2 cellular contexts compared by ENCODE assay signal in the genomic region with DNA sequence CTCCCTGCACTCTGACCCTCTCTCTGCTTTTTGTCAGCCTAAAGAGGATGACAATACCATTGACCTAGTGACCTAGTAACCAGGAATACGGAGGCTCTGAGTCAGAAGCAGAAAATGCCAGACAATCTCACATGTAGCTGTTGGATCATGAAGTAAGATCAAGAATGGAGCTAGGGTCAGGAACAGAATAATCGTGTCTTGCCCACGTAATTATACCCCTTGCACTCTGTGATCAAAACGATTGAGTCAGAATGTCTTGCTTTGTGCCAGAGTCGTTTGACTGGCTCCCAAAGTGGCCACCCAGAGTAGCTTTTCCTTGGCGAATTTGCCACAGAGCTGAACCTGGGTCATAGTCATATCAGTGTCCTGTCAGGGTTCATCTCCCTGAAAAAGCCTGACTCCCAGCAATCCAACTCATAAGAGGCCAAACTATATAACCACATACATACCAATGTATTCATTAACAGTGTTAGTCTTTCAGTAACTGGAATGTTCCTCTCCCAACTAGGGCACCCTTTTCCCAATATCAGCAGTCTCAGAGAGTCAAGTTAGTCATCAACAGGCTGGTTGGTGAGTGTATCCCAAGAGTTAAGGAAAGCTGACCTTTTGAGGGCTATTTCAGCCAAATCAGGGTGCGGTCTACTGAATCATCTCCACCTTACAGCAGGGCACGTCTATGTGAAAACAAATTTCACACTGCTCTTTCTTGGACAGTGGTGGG.
TF ChIP-seq lines count a peak whose summit lies in the region.

No MANE protein-coding gene starts in this region.

TF ChIP-seq in A549, 52 proteins besides CTCF, POLR2A, EP300 and RAD21:
- TF ChIP-seq, protein P1, sequence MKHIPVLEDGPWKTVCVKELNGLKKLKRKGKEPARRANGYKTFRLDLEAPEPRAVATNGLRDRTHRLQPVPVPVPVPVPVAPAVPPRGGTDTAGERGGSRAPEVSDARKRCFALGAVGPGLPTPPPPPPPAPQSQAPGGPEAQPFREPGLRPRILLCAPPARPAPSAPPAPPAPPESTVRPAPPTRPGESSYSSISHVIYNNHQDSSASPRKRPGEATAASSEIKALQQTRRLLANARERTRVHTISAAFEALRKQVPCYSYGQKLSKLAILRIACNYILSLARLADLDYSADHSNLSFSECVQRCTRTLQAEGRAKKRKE (CRISPR knock-in tag; IDR thresholded peaks at IDR 0.05; ENCODE audit: low read depth): no peak
- TF ChIP-seq CEBPB (IDR thresholded peaks at IDR 0.05): peak in 1 of 2 experiments; percentile 28; a peak in 1 of 4 replicates
- no peak for TF ChIP-seq ZFP36 (IDR thresholded peaks at IDR 0.05; ENCODE audit: borderline replicate concordance, partially characterized antibody)
- TF ChIP-seq HOXA7 (CRISPR knock-in tag; IDR thresholded peaks at IDR 0.05): no peak
- TF ChIP-seq KDM1A (IDR thresholded peaks at IDR 0.05; ENCODE audit: low read depth): no peak
- TF ChIP-seq GATA3 (IDR thresholded peaks at IDR 0.05; ENCODE audit: borderline replicate concordance): peak; percentile 36; the same call in 1 of the 2 replicates
- TF ChIP-seq MAFK (IDR thresholded peaks at IDR 0.05; ENCODE audit: partially characterized antibody): peak; percentile 45
- no peak for TF ChIP-seq RCOR1 (IDR thresholded peaks at IDR 0.05; ENCODE audit: low read depth, low read length)
- peak; percentile 38; the same call in 1 of the 2 replicates for TF ChIP-seq MAX (IDR thresholded peaks at IDR 0.05)
- no peak for TF ChIP-seq FOXS1 (CRISPR knock-in tag; IDR thresholded peaks at IDR 0.05)
- no peak for TF ChIP-seq RNF2 (IDR thresholded peaks at IDR 0.05; ENCODE audit: borderline replicate concordance, low read depth)
- 0 out of 2 replicates have a peak, but pooled peaks have one; percentile 26 for TF ChIP-seq FOSL2 (IDR thresholded peaks at IDR 0.05)
- TF ChIP-seq FOSL2 (CRISPR knock-in tag; IDR thresholded peaks at IDR 0.05): peak; percentile 72
- no peak for TF ChIP-seq HEYL (CRISPR knock-in tag; IDR thresholded peaks at IDR 0.05)
- peak; percentile 42 for TF ChIP-seq JUNB (IDR thresholded peaks at IDR 0.05)
- no peak for TF ChIP-seq ZC3H11A (IDR thresholded peaks at IDR 0.05)
- no peak for TF ChIP-seq SMC3 (IDR thresholded peaks at IDR 0.05)
- TF ChIP-seq KDM5A (IDR thresholded peaks at IDR 0.05): no peak
- TF ChIP-seq JUN (IDR thresholded peaks at IDR 0.05): no peak
- no peak for TF ChIP-seq BHLHE40 (IDR thresholded peaks at IDR 0.05; ENCODE audit: low read depth, low read length)
- TF ChIP-seq EHF (CRISPR knock-in tag; IDR thresholded peaks at IDR 0.05): no peak

TF ChIP-seq in K562, 482 proteins besides CTCF, POLR2A, EP300 and RAD21:
- TF ChIP-seq FOSL1 (tag; conservative IDR thresholded peaks at IDR 0.05) (peak; percentile 49), KLF13 (tag; IDR thresholded peaks at IDR 0.05; ENCODE audit: borderline replicate concordance, low read depth) (no peak), L3MBTL2 (IDR thresholded peaks at IDR 0.05) (no peak), MAFF (IDR thresholded peaks at IDR 0.05; ENCODE audit: low read length) (no peak)
- TF ChIP-seq, protein P2, sequence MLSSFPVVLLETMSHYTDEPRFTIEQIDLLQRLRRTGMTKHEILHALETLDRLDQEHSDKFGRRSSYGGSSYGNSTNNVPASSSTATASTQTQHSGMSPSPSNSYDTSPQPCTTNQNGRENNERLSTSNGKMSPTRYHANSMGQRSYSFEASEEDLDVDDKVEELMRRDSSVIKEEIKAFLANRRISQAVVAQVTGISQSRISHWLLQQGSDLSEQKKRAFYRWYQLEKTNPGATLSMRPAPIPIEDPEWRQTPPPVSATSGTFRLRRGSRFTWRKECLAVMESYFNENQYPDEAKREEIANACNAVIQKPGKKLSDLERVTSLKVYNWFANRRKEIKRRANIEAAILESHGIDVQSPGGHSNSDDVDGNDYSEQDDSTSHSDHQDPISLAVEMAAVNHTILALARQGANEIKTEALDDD (IDR thresholded peaks at IDR 0.05): peak; percentile 34; the same call in 1 of the 2 replicates
